ENCODE assay signal across 8 cellular contexts in the genomic region with DNA sequence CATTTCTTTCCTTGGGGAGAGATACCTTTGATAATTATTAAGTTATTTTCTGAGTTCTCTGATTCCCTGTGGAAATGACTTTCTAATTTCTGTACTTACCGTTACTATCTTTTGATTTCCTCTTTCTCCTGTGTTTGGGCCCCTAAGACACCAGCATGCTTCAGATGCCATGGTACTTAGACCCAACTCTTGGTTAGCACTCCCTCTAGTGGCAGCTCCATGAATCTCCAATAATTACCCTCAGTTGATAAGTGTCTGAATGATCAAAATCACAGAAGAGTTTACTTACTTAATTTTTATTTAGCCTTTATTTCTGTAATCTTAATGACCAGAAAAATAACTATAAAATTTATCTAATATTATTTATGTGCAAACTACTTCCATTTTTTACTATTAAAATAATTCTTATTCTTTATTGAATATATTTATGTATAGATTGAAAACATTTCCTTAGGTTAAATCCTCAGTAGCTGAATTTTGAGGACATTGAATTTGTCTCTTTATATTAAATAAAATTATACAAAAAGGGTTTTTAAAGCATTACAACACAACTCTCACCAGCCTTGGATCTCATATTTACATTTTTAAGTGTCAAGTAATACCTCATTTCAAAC.
DNase-seq lines count a peak whose midpoint lies in the region; ATAC-seq and TF ChIP-seq lines count a peak whose summit lies in the region.

No MANE protein-coding gene starts in this region.

- no peak overlapping the region for H3K27ac Mint-ChIP-seq in endodermal cell
- H3K27ac Mint-ChIP-seq in activated T-helper 17 cell treated with anti-CD3 and anti-CD28 coated beads, Interleukin-2, amount 50 U/mL, for 72 hours: no peak overlapping the region

- CTCF ChIA-PET in A673 (lab: Charles Lee): interaction anchor here (0.7 kb wide), 1 partner anchor 327 kb away, joined by 5 read pairs; no protein-coding TSS in a partner anchor

- H3K4me1 ChIP-seq in A673 (ENCODE audit: insufficient read depth, low read length, poor library complexity, severe bottlenecking): peaks cover 31% of the 10 kb centered on the region
- H3K4me1 ChIP-seq in RWPE2 (ENCODE audit: insufficient read depth, poor library complexity, severe bottlenecking): no peaks in the 10 kb centered on the region
- H3K4me1 ChIP-seq in endodermal cell (ENCODE audit: control insufficient read depth, insufficient read depth, low read length): no peaks in the 10 kb centered on the region

- no TSS peak for BruUV-seq in A673 (replicated peaks; lab: Mats Ljungman, UMichigan)

- DNase-seq in A673 (ENCODE audit: low spot score) (peak; percentile 85), GDM1 (lab: John Stamatoyannopoulos, UW) (peak; percentile 35), H4 (ENCODE audit: low spot score) (peak; percentile 35), KG1 (lab: John Stamatoyannopoulos, UW) (peak; percentile 28), RWPE2 (ENCODE audit: low spot score) (no peak), endodermal cell (peak; percentile 74), midbrain (lab: John Stamatoyannopoulos, UW) (peak; percentile 37)

- H3K9me3 ChIP-seq in A673 (ENCODE audit: low read depth, low read length, poor library complexity, severe bottlenecking): no peaks in the 10 kb centered on the region
- H3K9me3 ChIP-seq in RWPE2 (ENCODE audit: severe bottlenecking): no peaks in the 10 kb centered on the region
- H3K9me3 ChIP-seq in endodermal cell (ENCODE audit: control insufficient read depth, low read length): no peaks in the 10 kb centered on the region

- H3K4me3 ChIP-seq in A673 (ENCODE audit: low read depth, low read length, poor library complexity, severe bottlenecking) (no peak overlapping the region), RWPE2 (ENCODE audit: severe bottlenecking) (no peak overlapping the region), endodermal cell (ENCODE audit: low read length) (no peak overlapping the region)

- H3K4me1 Mint-ChIP-seq in endodermal cell: peaks cover 17% of the 10 kb centered on the region
- H3K4me1 Mint-ChIP-seq in activated T-helper 17 cell treated with anti-CD3 and anti-CD28 coated beads, Interleukin-2, amount 50 U/mL, for 72 hours: no peaks in the 10 kb centered on the region

- H3K36me3 Mint-ChIP-seq in endodermal cell (ENCODE audit: low read depth): no peaks in the 10 kb centered on the region
- no peaks in the 10 kb centered on the region for H3K36me3 Mint-ChIP-seq in activated T-helper 17 cell treated with anti-CD3 and anti-CD28 coated beads, Interleukin-2, amount 50 U/mL, for 72 hours (ENCODE audit: low read depth)

- no peak overlapping the region for H3K9ac ChIP-seq in endodermal cell (ENCODE audit: extremely low read depth, low read length, poor library complexity, severe bottlenecking)

- no peaks in the 10 kb centered on the region for H3K27me3 ChIP-seq in A673 (replicated peaks; ENCODE audit: insufficient read depth, low read depth, low read length, poor library complexity)
- no peaks in the 10 kb centered on the region for H3K27me3 ChIP-seq in RWPE2 (ENCODE audit: insufficient read depth, poor library complexity, severe bottlenecking)
- no peaks in the 10 kb centered on the region for H3K27me3 ChIP-seq in endodermal cell (ENCODE audit: control insufficient read depth, insufficient read depth, low read length, poor library complexity, severe bottlenecking)

- 65% methylated on average over 1 of the region's 1 CpG; no CpG with 5 or more reads in 1 of the 2 experiments for WGBS in endodermal cell (ENCODE audit: insufficient coverage in 1 of 2, insufficient read length in 1 of 2), 2 experiments

- peak overlapping the region; percentile 81 for H3K27ac ChIP-seq in A673 (ENCODE audit: low read depth, low read length, poor library complexity, severe bottlenecking)
- H3K27ac ChIP-seq in RWPE2 (ENCODE audit: poor library complexity, severe bottlenecking): no peak overlapping the region
- H3K27ac ChIP-seq in endodermal cell (ENCODE audit: low read depth, low read length): no peak overlapping the region

- ATAC-seq in RWPE2 (ENCODE audit: low read depth): peak; percentile 57; the same call in 1 of the 3 replicates
- no peak for ATAC-seq in activated T-helper 17 cell treated with anti-CD3 and anti-CD28 coated beads, Interleukin-2, amount 50 U/mL, for 72 hours (replicated peaks)

- peak; percentile 87 for TF ChIP-seq CTCF in A673 (conservative IDR thresholded peaks at IDR 0.05; ENCODE audit: low read depth, low read length)
- TF ChIP-seq CTCF in RWPE2 (IDR thresholded peaks at IDR 0.05; ENCODE audit: poor library complexity, severe bottlenecking): peak; percentile 76
- peak; percentile 95 for TF ChIP-seq CTCF in endodermal cell (conservative IDR thresholded peaks at IDR 0.05)

- no peaks in the 10 kb centered on the region for H3K36me3 ChIP-seq in A673 (ENCODE audit: insufficient read depth, low read length, poor library complexity, severe bottlenecking)
- H3K36me3 ChIP-seq in RWPE2 (ENCODE audit: low read depth): no peaks in the 10 kb centered on the region
- H3K36me3 ChIP-seq in endodermal cell (ENCODE audit: control insufficient read depth, insufficient read depth, low read length): no peaks in the 10 kb centered on the region

- peaks cover 3% of the 10 kb centered on the region for H3K27me3 Mint-ChIP-seq in endodermal cell (ENCODE audit: insufficient read depth)
- peaks cover 1% of the 10 kb centered on the region for H3K27me3 Mint-ChIP-seq in activated T-helper 17 cell treated with anti-CD3 and anti-CD28 coated beads, Interleukin-2, amount 50 U/mL, for 72 hours

- no peaks in the 10 kb centered on the region for H3K9me3 Mint-ChIP-seq in endodermal cell
- H3K9me3 Mint-ChIP-seq in activated T-helper 17 cell treated with anti-CD3 and anti-CD28 coated beads, Interleukin-2, amount 50 U/mL, for 72 hours: no peaks in the 10 kb centered on the region

- POLR2A ChIA-PET in A673 (lab: Charles Lee; ENCODE audit: low non-redundant PET): no interaction called here

- no peak overlapping the region for H3K4me3 Mint-ChIP-seq in endodermal cell
- H3K4me3 Mint-ChIP-seq in activated T-helper 17 cell treated with anti-CD3 and anti-CD28 coated beads, Interleukin-2, amount 50 U/mL, for 72 hours: no peak overlapping the region

- intact Hi-C loops in A673 (cut with micrococcal nuclease; ENCODE audit: unreplicated experiment): loop anchor here (2.0 to 10.0 kb wide), 2 partner anchors 328 to 704 kb away; no protein-coding TSS in a partner anchor
